26 cellular contexts compared by ENCODE assay signal in genomic region chr4:39524420-39524957, GRCh38. TPM values are rescaled to one million over a fixed set of nuclear protein-coding genes. Genes with fewer than 3 reads are reported as not detected.
DNase-seq lines count a peak whose midpoint lies in the region; ATAC-seq, FAIRE-seq and TF ChIP-seq lines count a peak whose summit lies in the region.
"Had no signal": no experiment of that assay in that cellular context is flagged by ENCODE, and none has a peak within 500 bp of the region (broad histone marks: within the 10 kb centered on the region; RNA-seq: fewer than 3 reads in every experiment).

No MANE protein-coding gene starts in this region.

- H3K9ac ChIP-seq in fibroblast of lung (ENCODE audit: insufficient read depth, low read length), result no peak overlapping the region
- no peak overlapping the region for H3K9ac ChIP-seq in MM.1S (ENCODE audit: low read length)

- TF ChIP-seq CTCF in Panc1 (IDR thresholded peaks at IDR 0.05) (no peak), fibroblast of lung (conservative IDR thresholded peaks at IDR 0.05 in 1 of 2, IDR thresholded peaks at IDR 0.05 in 1 of 2; ENCODE audit: low read depth in 1 of 2, low read length in 2 of 2) (no peak), neural crest cell (conservative IDR thresholded peaks at IDR 0.05) (no peak), MM.1S (IDR thresholded peaks at IDR 0.05; ENCODE audit: low read length) (no peak), pancreas (IDR thresholded peaks at IDR 0.05) (no peak)

- POLR2A ChIA-PET in Panc1 (lab: Charles Lee), result interaction anchor here (0.6 to 0.8 kb wide), 2 partner anchors 88 to 108 kb away, joined by 4 to 12 read pairs; no protein-coding TSS in a partner anchor
- POLR2A ChIA-PET in HEK293T (lab: Yijun Ruan, JAX), result interaction anchor here (1.2 to 1.7 kb wide), 2 partner anchors 18 to 114 kb away, joined by 3 to 9 read pairs; partner anchors contain the start of gene SMIM14

- H3K27me3 ChIP-seq in ACC112 (ENCODE audit: insufficient read depth, low read length) (no peaks in the 10 kb centered on the region), Panc1 (ENCODE audit: control insufficient read depth, insufficient read depth, low read length) (no peaks in the 10 kb centered on the region), fibroblast of lung (ENCODE audit: control insufficient read depth, insufficient read depth, low read length) (no peaks in the 10 kb centered on the region), MM.1S (replicated peaks; ENCODE audit: insufficient read depth, low read length) (no peaks in the 10 kb centered on the region), pancreas (no peaks in the 10 kb centered on the region)
- H3K27me3 ChIP-seq: gastrocnemius medialis, upper lobe of left lung had no signal

- H3K9me3 ChIP-seq in Panc1 (ENCODE audit: control insufficient read depth, insufficient read depth, low read depth, low read length) (no peaks in the 10 kb centered on the region), fibroblast of lung (ENCODE audit: control insufficient read depth, insufficient read depth, low read depth, low read length) (no peaks in the 10 kb centered on the region), MM.1S (replicated peaks; ENCODE audit: insufficient read depth, low read length) (no peaks in the 10 kb centered on the region), pancreas (no peaks in the 10 kb centered on the region)
- H3K9me3 ChIP-seq: gastrocnemius medialis, HAP-1, lower lobe of right lung, upper lobe of left lung had no signal

- no peak overlapping the region for H3K27ac Mint-ChIP-seq in neural crest cell (ENCODE audit: unreplicated experiment)
- H3K27ac Mint-ChIP-seq: activated CD4-positive, alpha-beta memory T cell treated with anti-CD3 and anti-CD28 coated beads for 36 hours; CD14-positive monocyte; dendritic cell treated with granulocyte-macrophage colony-stimulating factor and Interleukin-4, amounts not matched to agents 40 ng/mL and 50 ng/mL, for 4 days; stimulated activated naive CD8-positive, alpha-beta T cell treated with anti-CD3 and anti-CD28 coated beads, Interleukin-15, amount 100 ng/mL, for 72 hours had no signal

- WGBS in pancreas, 2 donors, result 72 to 74% methylated on average over 5 of the region's 5 CpGs

- no peaks in the 10 kb centered on the region for H3K9me3 Mint-ChIP-seq in neural crest cell
- H3K9me3 Mint-ChIP-seq: activated CD4-positive, alpha-beta memory T cell treated with anti-CD3 and anti-CD28 coated beads for 36 hours; CD14-positive monocyte; dendritic cell treated with granulocyte-macrophage colony-stimulating factor and Interleukin-4, amounts not matched to agents 40 ng/mL and 50 ng/mL, for 4 days; stimulated activated naive CD8-positive, alpha-beta T cell treated with anti-CD3 and anti-CD28 coated beads, Interleukin-15, amount 100 ng/mL, for 72 hours had no signal

- ATAC-seq in Panc1 (no peak), pancreas (no peak)
- ATAC-seq: gastrocnemius medialis; K562; lower lobe of right lung; stimulated activated naive CD8-positive, alpha-beta T cell treated with anti-CD3 and anti-CD28 coated beads, Interleukin-15, amount 100 ng/mL, for 72 hours had no signal

- H4K20me1 ChIP-seq in fibroblast of lung (ENCODE audit: control insufficient read depth, extremely low read depth, insufficient read depth, low read length) (no peaks in the 10 kb centered on the region), MM.1S (ENCODE audit: insufficient read depth, low read length) (no peaks in the 10 kb centered on the region)

- H3K79me2 ChIP-seq in ACC112 (ENCODE audit: control insufficient read depth, insufficient read depth, low read length, unreplicated experiment) (peaks cover 76% of the 10 kb centered on the region), fibroblast of lung (ENCODE audit: control insufficient read depth, insufficient read depth, low read length) (peaks cover 76% of the 10 kb centered on the region), MM.1S (ENCODE audit: low read length) (peaks cover 17% of the 10 kb centered on the region; the same call in 1 of the 2 replicates)

- BruUV-seq in Panc1 (replicated peaks; lab: Mats Ljungman, UMichigan), result no TSS peak

- in situ Hi-C loops in Panc1 (cut with HindIII; ENCODE audit: low pct_unique_long_range_greater_than_20kb, low sequenced_read_pairs), result no loop called here

- FAIRE-seq in pancreas (lab: Jason Lieb, UNC), result no peak
- FAIRE-seq: K562 had no signal

- no peaks in the 10 kb centered on the region for H3K9me2 ChIP-seq in MM.1S (replicated peaks; ENCODE audit: insufficient read depth, low read length)

- no peaks in the 10 kb centered on the region for H3F3A ChIP-seq in MM.1S (ENCODE audit: insufficient read depth, low read length)

- peak overlapping the region; percentile 67 for H3K4me3 Mint-ChIP-seq in neural crest cell
- H3K4me3 Mint-ChIP-seq: activated CD4-positive, alpha-beta memory T cell treated with anti-CD3 and anti-CD28 coated beads for 36 hours; CD14-positive monocyte; dendritic cell treated with granulocyte-macrophage colony-stimulating factor and Interleukin-4, amounts not matched to agents 40 ng/mL and 50 ng/mL, for 4 days; stimulated activated naive CD8-positive, alpha-beta T cell treated with anti-CD3 and anti-CD28 coated beads, Interleukin-15, amount 100 ng/mL, for 72 hours had no signal

- peak overlapping the region; percentile 66 for H3K4me3 ChIP-seq in ACC112 (ENCODE audit: low read depth, low read length)
- H3K4me3 ChIP-seq in Panc1 (ENCODE audit: low read depth in 2 of 2, low read length in 2 of 2), result peak overlapping the region; percentile 92 to 96
- peak overlapping the region in 2 of 4 experiments; percentile 4 to 28 for H3K4me3 ChIP-seq in fibroblast of lung (replicated peaks in 1 of 4; ENCODE audit: control extremely low read depth in 1 of 4, insufficient read depth in 1 of 4, low read depth in 3 of 4, low read length in 4 of 4)
- no peak overlapping the region for H3K4me3 ChIP-seq in MM.1S (ENCODE audit: low read length)
- peak overlapping the region in 1 of 4 donors; percentile 0 for H3K4me3 ChIP-seq in pancreas
- H3K4me3 ChIP-seq: gastrocnemius medialis, HAP-1, K562, lower lobe of right lung, upper lobe of left lung had no signal

- H3K27ac ChIP-seq in ACC112 (ENCODE audit: low read depth, low read length), result peak overlapping the region; percentile 86
- H3K27ac ChIP-seq in Panc1 (ENCODE audit: low read length), result peak overlapping the region; percentile 98
- H3K27ac ChIP-seq in fibroblast of lung (ENCODE audit: insufficient read depth, low read length), result no peak overlapping the region
- H3K27ac ChIP-seq in MM.1S (ENCODE audit: low read length), result no peak overlapping the region
- H3K27ac ChIP-seq in pancreas, result peak overlapping the region in 1 of 4 donors; percentile 42
- H3K27ac ChIP-seq: gastrocnemius medialis, lower lobe of right lung, upper lobe of left lung had no signal

- intact Hi-C loops in Panc1 (cut with micrococcal nuclease; ENCODE audit: unreplicated experiment), result no loop called here
- intact Hi-C loops in pancreas (cut with DNase I), result no loop called here

- CTCF ChIA-PET in Panc1 (lab: Charles Lee) (no interaction called here), HEK293T (lab: Yijun Ruan, JAX) (no interaction called here)

- H3K4me2 ChIP-seq in fibroblast of lung (ENCODE audit: extremely low read depth, insufficient read depth, low read length) (peak overlapping the region; percentile 39), MM.1S (ENCODE audit: low read depth, low read length) (no peak overlapping the region)

- H3K4me1 Mint-ChIP-seq in neural crest cell, result peaks cover 42% of the 10 kb centered on the region

- H2AFZ ChIP-seq in ACC112 (ENCODE audit: low read length, unreplicated experiment), result no peak overlapping the region
- no peak overlapping the region for H2AFZ ChIP-seq in fibroblast of lung (ENCODE audit: low read length)
- no peak overlapping the region for H2AFZ ChIP-seq in MM.1S (ENCODE audit: low read length)

- peaks cover 4% of the 10 kb centered on the region for H3K36me3 Mint-ChIP-seq in neural crest cell (ENCODE audit: low read depth)

- H3K4me1 ChIP-seq in ACC112 (ENCODE audit: control insufficient read depth, insufficient read depth, low read length, unreplicated experiment) (peaks cover 40% of the 10 kb centered on the region), Panc1 (ENCODE audit: control insufficient read depth, insufficient read depth, low read length) (peaks cover 22% of the 10 kb centered on the region), fibroblast of lung (ENCODE audit: control insufficient read depth, extremely low read depth, insufficient read depth, low read length) (peaks cover 9% of the 10 kb centered on the region), MM.1S (ENCODE audit: low read length) (no peaks in the 10 kb centered on the region), pancreas (peaks cover 0 to 17% (median 17%) of the 10 kb centered on the region in 3 donors)

- H3K36me3 ChIP-seq in ACC112 (ENCODE audit: insufficient read depth, low read length) (peaks cover 8% of the 10 kb centered on the region), Panc1 (ENCODE audit: control insufficient read depth, insufficient read depth, low read length) (peaks cover 12% of the 10 kb centered on the region), fibroblast of lung (ENCODE audit: control insufficient read depth, insufficient read depth, low read length) (peaks cover 2% of the 10 kb centered on the region), MM.1S (replicated peaks; ENCODE audit: insufficient read depth, low read length) (no peaks in the 10 kb centered on the region), pancreas (peaks cover 0 to under 1% (median 0%) of the 10 kb centered on the region in 3 donors)
- H3K36me3 ChIP-seq: gastrocnemius medialis had no signal

- no peaks in the 10 kb centered on the region for H3K27me3 Mint-ChIP-seq in neural crest cell (ENCODE audit: low read depth)
- H3K27me3 Mint-ChIP-seq: activated CD4-positive, alpha-beta memory T cell treated with anti-CD3 and anti-CD28 coated beads for 36 hours; dendritic cell treated with granulocyte-macrophage colony-stimulating factor and Interleukin-4, amounts not matched to agents 40 ng/mL and 50 ng/mL, for 4 days; stimulated activated naive CD8-positive, alpha-beta T cell treated with anti-CD3 and anti-CD28 coated beads, Interleukin-15, amount 100 ng/mL, for 72 hours had no signal

- no peak for DNase-seq in Panc1 (ENCODE audit: low read depth, low spot score)
- DNase-seq in fibroblast of lung (ENCODE audit: low read depth in 2 of 2), result no peak
- no peak for DNase-seq in neural crest cell (ENCODE audit: low read depth, low spot score)
- DNase-seq in MM.1S, result no peak
- no peak for DNase-seq in ecto neural progenitor cell (ENCODE audit: low spot score)
- DNase-seq in pancreas, result no peak
- DNase-seq in HEK293T (ENCODE audit: extremely low spot score), result no peak
- DNase-seq: activated CD4-positive, alpha-beta memory T cell treated with anti-CD3 and anti-CD28 coated beads for 36 hours; activated CD4-positive, CD25-positive, alpha-beta regulatory T cell; activated gamma-delta T cell treated with Interleukin-2 at 50 U/mL for 16 hours; activated T-cell treated with anti-CD3 and anti-CD28 coated beads for 4 hours; DMS 273 treated with DMSO at 0.1 percent for 48 hours; gastrocnemius medialis; islet precursor cell; lower lobe of right lung; NCI-H1694; NCI-H526 treated with DMSO at 0.1 percent for 48 hours; nucleus accumbens; stimulated activated naive CD8-positive, alpha-beta T cell treated with anti-CD3 and anti-CD28 coated beads, Interleukin-15, amount 100 ng/mL, for 72 hours; T1000; upper lobe of left lung had no signal

RNA-seq across cellular contexts. Expression of gene UGDH, which starts 2.8 kb away (rescaled TPM):
- total RNA-seq in Panc1 (2021; ENCODE audit: unreplicated experiment), result 373 TPM
- 349 TPM for polyA plus RNA-seq in Panc1 (2012; ENCODE audit: insufficient read length)
- total RNA-seq in fibroblast of lung, result 85.9 and 93.7 TPM in 2 replicates
- polyA plus RNA-seq in fibroblast of lung, result 154 and 182 TPM in 2 replicates
- 99.3 and 136 TPM in 2 replicates for polyA plus RNA-seq in fibroblast of lung (2012)
- polyA minus RNA-seq in fibroblast of lung (ENCODE audit: low replicate concordance), result 17.0 and 27.3 TPM in 2 replicates
- total RNA-seq in neural crest cell, result 110 and 111 TPM in 2 replicates
- total RNA-seq in pancreas, result 10 to 100 TPM; 16.0 to 84.8 (median 54.9) TPM
- 1 to 10 TPM; 7.0 to 8.7 TPM for polyA plus RNA-seq in pancreas

Comparison
In these comparisons a context has a peak if more than half of its experiments do, and no peak if none do; other contexts are left out.
1. H3K27ac ChIP-seq: peak in ACC112 (single experiment) and Panc1 (single experiment); none in fibroblast of lung (single experiment) and MM.1S (single experiment).